8 cellular contexts compared by ENCODE assay signal in genomic region chr12:62438098-62438692, GRCh38. TPM values are rescaled to one million over a fixed set of nuclear protein-coding genes. Genes with fewer than 3 reads are reported as not detected.
DNase-seq lines count a peak whose midpoint lies in the region; ATAC-seq lines count a peak whose summit lies in the region.

No MANE protein-coding gene starts in this region.

- H3K4me1 ChIP-seq in Karpas-422 (ENCODE audit: low read length): peaks cover 7% of the 10 kb centered on the region; the same call in 1 of the 2 replicates

- no peak overlapping the region for H3K9ac ChIP-seq in Karpas-422 (ENCODE audit: low read length)

- no peaks in the 10 kb centered on the region for H4K20me1 ChIP-seq in Karpas-422 (ENCODE audit: insufficient read depth, low read depth, low read length)

- H3K9me2 ChIP-seq in Karpas-422 (replicated peaks; ENCODE audit: insufficient read depth, low read length): no peaks in the 10 kb centered on the region

- peaks cover 11% of the 10 kb centered on the region for H3K9me3 ChIP-seq in Karpas-422 (ENCODE audit: low read length)

- no peaks in the 10 kb centered on the region for H3K36me3 ChIP-seq in Karpas-422 (ENCODE audit: insufficient read depth, low read length)

- no peak overlapping the region for H3K4me3 ChIP-seq in Karpas-422 (ENCODE audit: low read length)

- H3K4me2 ChIP-seq in Karpas-422 (ENCODE audit: low read depth, low read length, poor library complexity, severe bottlenecking): no peak overlapping the region

- H2AFZ ChIP-seq in Karpas-422 (ENCODE audit: low read length): no peak overlapping the region

- H3K79me2 ChIP-seq in Karpas-422 (ENCODE audit: low read length): no peaks in the 10 kb centered on the region

- H3K27ac ChIP-seq in Karpas-422 (ENCODE audit: low read length) (no peak overlapping the region), caudate nucleus (ENCODE audit: low read depth, low read length) (no peak overlapping the region)

- H3K27me3 ChIP-seq in Karpas-422 (ENCODE audit: low read length): peaks cover 5% of the 10 kb centered on the region; the same call in 1 of the 2 replicates

- peak; percentile 80 for ATAC-seq in left lobe of liver
- ATAC-seq in HG03280 (IDR thresholded peaks at IDR 0.05; ENCODE audit: unreplicated experiment): no peak

- DNase-seq in SHP77 treated with DMSO at 0.1 percent for 48 hours (lab: John Stamatoyannopoulos, UW) (peak; percentile 32), SHP77 (lab: John Stamatoyannopoulos, UW) (no peak), Karpas-422 (peak; percentile 83), T follicular helper cell (ENCODE audit: low read depth) (peak; percentile 19), caudate nucleus (lab: John Stamatoyannopoulos, UW) (peak in 34 of 61 donors; percentile 0 to 63 (median 6)), left lobe of liver (ENCODE audit: low spot score) (no peak)
- peak in 2 of 3 donors; percentile 24 to 50 for DNase-seq in stimulated activated CD4-positive, alpha-beta T cell treated with anti-CD3 and anti-CD28 coated beads, TNF-alpha, amount 100 ng/mL, for 48 hours (ENCODE audit: low read depth in 3 of 3)

RNA-seq across cellular contexts. Expression of gene MON2, which starts 28.4 kb away (rescaled TPM):
- 35.8 and 89.5 TPM in 2 replicates for total RNA-seq in Karpas-422 (2014; rRNA removed; shearing (Covaris generic); ENCODE audit: low replicate concordance)
- total RNA-seq in left lobe of liver: 38.9 TPM

Comparison
In these comparisons a context has a peak if more than half of its experiments do, and no peak if none do; other contexts are left out.
1. DNase-seq: peak in SHP77 treated with DMSO at 0.1 percent for 48 hours (single experiment), Karpas-422 (single experiment), T follicular helper cell (single experiment), caudate nucleus (34 of 61) and stimulated activated CD4-positive, alpha-beta T cell treated with anti-CD3 and anti-CD28 coated beads, TNF-alpha, amount 100 ng/mL, for 48 hours (2 of 3); none in SHP77 (0 of 2) and left lobe of liver (single experiment).